In genomic region chr9:112378441-112379176, GRCh38 we compare ENCODE assay signal across 8 cellular contexts. TPM values are rescaled to one million over a fixed set of nuclear protein-coding genes. Genes with fewer than 3 reads are reported as not detected.
DNase-seq lines count a peak whose midpoint lies in the region; ATAC-seq and TF ChIP-seq lines count a peak whose summit lies in the region.

No MANE protein-coding gene starts in this region.

- no peaks in the 10 kb centered on the region for H3K9me3 ChIP-seq in testis

- no peaks in the 10 kb centered on the region for H3K36me3 ChIP-seq in testis (ENCODE audit: low read depth, missing control alignments)

- ATAC-seq in HG03103 (IDR thresholded peaks at IDR 0.05; ENCODE audit: low read depth, unreplicated experiment) (peak; percentile 6), SK-N-SH treated with all-trans-retinoic acid at 6 μM for 48 hours (peak; percentile 2)

- TF ChIP-seq CTCF in coronary artery (IDR thresholded peaks at IDR 0.05) (no peak), mesothelial cell of epicardium (IDR thresholded peaks at IDR 0.05; ENCODE audit: unreplicated experiment) (no peak), testis (IDR thresholded peaks at IDR 0.05) (no peak)

- peaks cover 42% of the 10 kb centered on the region for H3K4me1 Mint-ChIP-seq in mesothelial cell of epicardium

- peak overlapping the region; percentile 100 for H3K27ac Mint-ChIP-seq in mesothelial cell of epicardium

- no peak for TF ChIP-seq POLR2A in testis (IDR thresholded peaks at IDR 0.05)

- H3K27ac ChIP-seq in coronary artery (peak overlapping the region; percentile 92 to 99), testis (peak overlapping the region; percentile 97 to 99)

- peak overlapping the region; percentile 95 for H3K4me3 Mint-ChIP-seq in mesothelial cell of epicardium

- 13 to 18% methylated on average over 24 of the region's 24 CpGs for WGBS in testis, 2 donors

- H3K4me1 ChIP-seq in testis = peaks cover 18% of the 10 kb centered on the region

- no peaks in the 10 kb centered on the region for H3K27me3 Mint-ChIP-seq in mesothelial cell of epicardium (ENCODE audit: low read depth)

- intact Hi-C loops in testis (cut with DNase I; ENCODE audit: low total_unique reads) = no loop called here

- peak overlapping the region; percentile 99 for H3K4me3 ChIP-seq in coronary artery
- peak overlapping the region; percentile 83 to 96 for H3K4me3 ChIP-seq in testis

- peaks cover 25% of the 10 kb centered on the region for H3K36me3 Mint-ChIP-seq in mesothelial cell of epicardium

- peak; percentile 59 for DNase-seq in activated CD4-positive, alpha-beta T cell treated with anti-CD3 and anti-CD28 coated beads for 48 hours
- no peak for DNase-seq in activated CD4-positive, alpha-beta T cell treated with anti-CD3 and anti-CD28 coated beads, Interleukin-2, amount 50 U/mL, for 1 hour
- DNase-seq in coronary artery (ENCODE audit: low spot score) (no peak), mesothelial cell of epicardium (ENCODE audit: low spot score in 2 of 2, unreplicated experiment in 2 of 2) (no peak), testis (peak; percentile 30), NOMO-1 treated with dmso at 0.1 percent for 144 hours (lab: John Stamatoyannopoulos, UW; ENCODE audit: unreplicated experiment) (no peak)

- H3K9me3 Mint-ChIP-seq in mesothelial cell of epicardium = peaks cover 18% of the 10 kb centered on the region

- H3K27me3 ChIP-seq in testis = no peaks in the 10 kb centered on the region

TF ChIP-seq in SK-N-SH treated with all-trans-retinoic acid at 6 μM for 48 hours, 23 proteins besides CTCF, POLR2A, EP300 and RAD21:
- TF ChIP-seq ISL1 (CRISPR knock-in tag; IDR thresholded peaks at IDR 0.05) (no peak), CSRNP3 (CRISPR knock-in tag; IDR thresholded peaks at IDR 0.05) (no peak), ZFP3 (CRISPR knock-in tag; IDR thresholded peaks at IDR 0.05) (no peak), ZNF8 (CRISPR knock-in tag; IDR thresholded peaks at IDR 0.05) (no peak), ZFP30 (CRISPR knock-in tag; IDR thresholded peaks at IDR 0.05) (no peak), TCF4 (CRISPR knock-in tag; IDR thresholded peaks at IDR 0.05; ENCODE audit: borderline replicate concordance) (no peak), OSR1 (CRISPR knock-in tag; IDR thresholded peaks at IDR 0.05) (no peak), PPARA (CRISPR knock-in tag; IDR thresholded peaks at IDR 0.05; ENCODE audit: borderline replicate concordance) (no peak), ZC3H10 (CRISPR knock-in tag; IDR thresholded peaks at IDR 0.05) (no peak), ESRRG (CRISPR knock-in tag; IDR thresholded peaks at IDR 0.05) (no peak), ZNF70 (CRISPR knock-in tag; IDR thresholded peaks at IDR 0.05) (no peak), CSDC2 (CRISPR knock-in tag; IDR thresholded peaks at IDR 0.05) (no peak), BACH2 (CRISPR knock-in tag; IDR thresholded peaks at IDR 0.05; ENCODE audit: borderline replicate concordance) (no peak), CREB5 (CRISPR knock-in tag; IDR thresholded peaks at IDR 0.05; ENCODE audit: low read depth) (no peak), ARNTL (CRISPR knock-in tag; IDR thresholded peaks at IDR 0.05; ENCODE audit: borderline replicate concordance, low read depth) (no peak), GLIS3 (CRISPR knock-in tag; IDR thresholded peaks at IDR 0.05) (no peak), POU6F1 (CRISPR knock-in tag; IDR thresholded peaks at IDR 0.05; ENCODE audit: borderline replicate concordance, low read depth) (no peak), SNAI2 (CRISPR knock-in tag; IDR thresholded peaks at IDR 0.05) (no peak), RARB (CRISPR knock-in tag; IDR thresholded peaks at IDR 0.05) (no peak), PATZ1 (CRISPR knock-in tag; IDR thresholded peaks at IDR 0.05; ENCODE audit: borderline replicate concordance) (no peak)

RNA-seq across cellular contexts. Expression of gene HSDL2, which starts 1.3 kb away (rescaled TPM):
- 22.2 to 26.5 TPM (median 23.1 TPM) in 3 replicates for total RNA-seq in mesothelial cell of epicardium
- 10 to 100 TPM; 23.0 to 24.0 TPM for total RNA-seq in testis
- polyA plus RNA-seq in testis (ENCODE audit: insufficient read depth, low read depth, low replicate concordance) = 36.0 TPM

RNA-seq across cellular contexts. Expression of gene PTBP3, which starts 45.2 kb away (rescaled TPM):
- 39.3 to 42.5 TPM (median 41.6 TPM) in 3 replicates for total RNA-seq in mesothelial cell of epicardium
- total RNA-seq in testis = 100 to 1,000 TPM; 172 to 199 TPM
- polyA plus RNA-seq in testis (ENCODE audit: insufficient read depth, low read depth, low replicate concordance) = 44.1 TPM

Comparison
In these comparisons a context has a peak if more than half of its experiments do, and no peak if none do; other contexts are left out.
1. DNase-seq: peak in activated CD4-positive, alpha-beta T cell treated with anti-CD3 and anti-CD28 coated beads for 48 hours (single experiment) and testis (single experiment); none in activated CD4-positive, alpha-beta T cell treated with anti-CD3 and anti-CD28 coated beads, Interleukin-2, amount 50 U/mL, for 1 hour (single experiment), coronary artery (single experiment), mesothelial cell of epicardium (0 of 2) and NOMO-1 treated with dmso at 0.1 percent for 144 hours (single experiment).